ENCODE assay signal across 28 cellular contexts in the genomic region with DNA sequence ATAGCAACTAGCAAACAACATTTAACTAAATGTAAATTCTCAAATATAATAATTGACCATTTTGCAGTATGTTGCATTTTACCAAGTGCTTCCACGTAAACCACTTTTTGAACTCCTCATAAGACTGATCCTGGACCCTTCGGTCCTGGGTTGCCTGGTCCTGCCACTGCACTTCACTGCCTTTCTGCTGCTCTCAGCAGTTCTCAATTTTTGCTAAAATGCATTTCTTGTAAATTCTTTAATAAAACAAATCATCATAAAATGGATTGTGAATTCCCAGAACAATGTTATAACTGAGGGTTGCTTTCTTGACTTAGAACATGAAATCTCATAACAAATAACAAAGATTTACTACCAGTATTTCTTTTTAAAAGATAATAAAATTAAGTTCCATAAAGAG.
"Had no signal": no experiment of that assay in that cellular context is flagged by ENCODE, and none has a peak within 500 bp of the region (broad histone marks: within the 10 kb centered on the region; RNA-seq: fewer than 3 reads in every experiment).

No MANE protein-coding gene starts in this region.

- H3K27ac ChIP-seq: colonic mucosa, coronary artery, dorsolateral prefrontal cortex, epithelial cell of prostate, esophagus muscularis mucosa, esophagus squamous epithelium, foreskin keratinocyte, gastrocnemius medialis, gastroesophageal sphincter, heart left ventricle, heart right ventricle, hepatocyte had no signal

- DNase-seq: colonic mucosa; cortex of kidney; dermis blood vessel endothelial cell; dorsolateral prefrontal cortex; effector CD4-positive, alpha-beta T cell; effector CD8-positive, alpha-beta T cell; effector memory CD4-positive, alpha-beta T cell; effector memory CD8-positive, alpha-beta T cell; endodermal cell; erythroblast; esophagus squamous epithelium; foreskin fibroblast; foreskin keratinocyte; foreskin melanocyte; gastrocnemius medialis; glutamatergic neuron; head of caudate nucleus; heart left ventricle; heart right ventricle had no signal

- H3K36me3 ChIP-seq: colonic mucosa, esophagus muscularis mucosa, esophagus squamous epithelium, gastrocnemius medialis, gastroesophageal sphincter, heart left ventricle, heart right ventricle had no signal

- H3K4me3 Mint-ChIP-seq: dendritic cell treated with granulocyte-macrophage colony-stimulating factor and Interleukin-4, amounts not matched to agents 40 ng/mL and 50 ng/mL, for 4 days; effector memory CD8-positive, alpha-beta T cell; endodermal cell had no signal

- H3K4me1 Mint-ChIP-seq: endodermal cell had no signal

- H3K9me3 Mint-ChIP-seq: dendritic cell treated with granulocyte-macrophage colony-stimulating factor and Interleukin-4, amounts not matched to agents 40 ng/mL and 50 ng/mL, for 4 days; effector memory CD8-positive, alpha-beta T cell; endodermal cell had no signal

- FAIRE-seq: colon, endothelial cell of umbilical vein had no signal

- H3K79me2 ChIP-seq: hepatocyte had no signal

- H3K4me1 ChIP-seq: colonic mucosa, esophagus muscularis mucosa, foreskin keratinocyte, gastrocnemius medialis, gastroesophageal sphincter, heart left ventricle, heart right ventricle had no signal

- ATAC-seq: effector memory CD8-positive, alpha-beta T cell; esophagus mucosa; foreskin keratinocyte; gastrocnemius medialis; gastroesophageal sphincter; heart left ventricle; heart right ventricle had no signal

- H2AFZ ChIP-seq: hepatocyte had no signal

- H3K27me3 ChIP-seq: colonic mucosa, dorsolateral prefrontal cortex, esophagus muscularis mucosa, esophagus squamous epithelium, gastrocnemius medialis, gastroesophageal sphincter, heart right ventricle had no signal

- H3K9me3 ChIP-seq: colonic mucosa, esophagus muscularis mucosa, esophagus squamous epithelium, gastrocnemius medialis, gastroesophageal sphincter, heart left ventricle, heart right ventricle had no signal

- H3K4me2 ChIP-seq: hepatocyte had no signal

- H3K27me3 Mint-ChIP-seq: effector memory CD8-positive, alpha-beta T cell had no signal

- H3K27ac Mint-ChIP-seq: dendritic cell treated with granulocyte-macrophage colony-stimulating factor and Interleukin-4, amounts not matched to agents 40 ng/mL and 50 ng/mL, for 4 days; effector memory CD8-positive, alpha-beta T cell; endodermal cell had no signal

- H3K4me3 ChIP-seq: colonic mucosa, coronary artery, dorsolateral prefrontal cortex, esophagus muscularis mucosa, esophagus squamous epithelium, gastrocnemius medialis, gastroesophageal sphincter, heart left ventricle, heart right ventricle, hepatocyte had no signal
